Comparison of ENCODE assay signal across 29 cellular contexts in genomic region chr16:8262299-8262698, GRCh38.
"Had no signal": no experiment of that assay in that cellular context is flagged by ENCODE, and none has a peak within 500 bp of the region (broad histone marks: within the 10 kb centered on the region; RNA-seq: fewer than 3 reads in every experiment).

No MANE protein-coding gene starts in this region.

- ATAC-seq: activated CD4-positive, alpha-beta T cell treated with anti-CD3 and anti-CD28 coated beads for 36 hours; activated CD8-positive, alpha-beta memory T cell treated with anti-CD3 and anti-CD28 coated beads, Interleukin-2, amount 10 ng/mL, durations not matched to agents 7 days and 5 days; activated CD8-positive, alpha-beta T cell treated with anti-CD3 and anti-CD28 coated beads, Interleukin-2, amount 10 ng/mL, durations not matched to agents 7 days and 5 days; activated naive CD4-positive, alpha-beta T cell treated with anti-CD3 and anti-CD28 coated beads, Interleukin-2, amount 50 U/mL, for 72 hours; activated T-cell treated with anti-CD3 and anti-CD28 coated beads, Interleukin-2, amount 50 U/mL, for 72 hours had no signal

- H3K4me3 ChIP-seq: ascending aorta, breast epithelium, cardiac muscle cell, colonic mucosa had no signal

- DNase-seq: activated CD4-positive, alpha-beta memory T cell treated with anti-CD3 and anti-CD28 coated beads for 36 hours; activated CD4-positive, alpha-beta T cell treated with anti-CD3 and anti-CD28 coated beads for 36 hours; activated CD4-positive, alpha-beta T cell treated with anti-CD3 and anti-CD28 coated beads, Interleukin-2, amount 10 ng/mL, durations not matched to agents 24 days and 14 days; activated CD4-positive, CD25-positive, alpha-beta regulatory T cell; activated CD4-positive, CD25-positive, alpha-beta regulatory T cell treated with anti-CD3 and anti-CD28 coated beads, Interleukin-2, amount 50 U/mL, for 72 hours; activated CD8-positive, alpha-beta memory T cell treated with anti-CD3 and anti-CD28 coated beads, Interleukin-2, amount 10 ng/mL, durations not matched to agents 7 days and 5 days; activated CD8-positive, alpha-beta memory T cell treated with anti-CD3 and anti-CD28 coated beads, Interleukin-2, amount 50 U/mL, for 4 hours; activated CD8-positive, alpha-beta T cell treated with anti-CD3 and anti-CD28 coated beads, Interleukin-2, amount 10 ng/mL, durations not matched to agents 7 days and 5 days; activated gamma-delta T cell; activated naive CD4-positive, alpha-beta T cell; activated naive CD4-positive, alpha-beta T cell treated with anti-CD3 and anti-CD28 coated beads, Interleukin-2, amount 10 ng/mL, durations not matched to agents 7 days and 5 days; activated naive CD8-positive, alpha-beta T cell treated with anti-CD3 and anti-CD28 coated beads, Interleukin-2, amount 10 ng/mL, durations not matched to agents 7 days and 5 days; activated T-cell treated with anti-CD3 and anti-CD28 coated beads, Interleukin-2, amount 50 U/mL, for 24 hours; activated T-cell treated with anti-CD3 and anti-CD28 coated beads, Interleukin-2, amount 50 U/mL, for 72 hours; central memory CD4-positive, alpha-beta T cell; cerebellar nuclear complex; colonic mucosa; effector CD8-positive, alpha-beta T cell; foreskin fibroblast; head of caudate nucleus; T1000 had no signal

- H3K9me3 ChIP-seq: ascending aorta, breast epithelium, colonic mucosa had no signal

- H3K4me1 ChIP-seq: ascending aorta, breast epithelium, colonic mucosa had no signal

- H3K27ac ChIP-seq: ascending aorta, breast epithelium, cardiac muscle cell, colonic mucosa, epithelial cell of prostate had no signal

- FAIRE-seq: endometrium, endothelial cell of umbilical vein, frontal cortex had no signal

- H3K27me3 ChIP-seq: ascending aorta, breast epithelium, cardiac muscle cell, colonic mucosa had no signal

- H3K36me3 ChIP-seq: ascending aorta, breast epithelium, cardiac muscle cell, colonic mucosa had no signal
